Comparison of ENCODE assay signal across 14 cellular contexts in the genomic region with DNA sequence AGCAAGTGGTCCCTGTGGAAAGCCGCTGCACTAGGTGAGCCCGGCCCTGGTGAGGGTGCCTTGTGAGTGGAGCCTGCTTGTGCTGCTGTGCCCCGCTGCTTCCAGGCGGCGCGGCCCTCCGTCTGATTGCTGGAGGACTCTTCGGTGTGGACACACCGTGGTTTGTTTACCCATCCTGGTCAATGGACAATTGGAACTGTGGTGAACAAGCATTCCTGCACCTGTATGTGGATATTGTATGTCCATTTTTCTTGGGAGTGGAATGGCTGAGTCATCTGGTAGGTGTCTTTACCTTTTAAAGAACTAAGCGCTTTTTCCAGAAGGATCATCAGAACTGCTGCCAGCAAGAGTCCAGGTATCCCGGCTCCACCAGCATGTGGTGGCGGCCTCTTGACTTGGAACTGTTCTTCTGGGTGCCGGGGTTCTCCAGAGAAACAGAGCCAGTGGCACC. TPM values are rescaled to one million over a fixed set of nuclear protein-coding genes. Genes with fewer than 3 reads are reported as not detected.
A peak's percentile ranks its signal among the peaks of the same experiment; 100 is the strongest.
DNase-seq lines count a peak whose midpoint lies in the region; ATAC-seq and TF ChIP-seq lines count a peak whose summit lies in the region.
"Had no signal": no experiment of that assay in that cellular context is flagged by ENCODE, and none has a peak within 500 bp of the region (broad histone marks: within the 10 kb centered on the region; RNA-seq: fewer than 3 reads in every experiment).

No MANE protein-coding gene starts in this region.

- H3K27ac Mint-ChIP-seq in activated naive CD4-positive, alpha-beta T cell treated with anti-CD3 and anti-CD28 coated beads for 36 hours = peak overlapping the region; percentile 82
- H3K27ac Mint-ChIP-seq in activated naive CD4-positive, alpha-beta T cell treated with anti-CD3 and anti-CD28 coated beads, Interleukin-2, amount 10 ng/mL, durations not matched to agents 7 days and 5 days = no peak overlapping the region
- H3K27ac Mint-ChIP-seq in progenitor cell of endocrine pancreas = peak overlapping the region; percentile 84
- H3K27ac Mint-ChIP-seq: endodermal cell had no signal

- ATAC-seq in PC-3 = peak; percentile 33

- peaks cover 91% of the 10 kb centered on the region for H3K79me2 ChIP-seq in PC-3 (ENCODE audit: low read length)

- H3K9me2 ChIP-seq in PC-3 (replicated peaks; ENCODE audit: low read length) = no peaks in the 10 kb centered on the region

- CTCF ChIA-PET in activated naive CD4-positive, alpha-beta T cell treated with anti-CD3 and anti-CD28 coated beads for 36 hours (lab: Charles Lee) = no interaction called here
- CTCF ChIA-PET in activated naive CD4-positive, alpha-beta T cell treated with anti-CD3 and anti-CD28 coated beads, Interleukin-2, amount 10 ng/mL, durations not matched to agents 7 days and 5 days (lab: Charles Lee) = no interaction called here
- CTCF ChIA-PET in PC-3 (lab: Charles Lee) = no interaction called here

- H3K27ac ChIP-seq in PC-3 (ENCODE audit: low read length) = no peak overlapping the region
- H3K27ac ChIP-seq in effector memory CD4-positive, alpha-beta T cell (ENCODE audit: insufficient read depth, low read length, poor library complexity, severe bottlenecking) = peak overlapping the region; percentile 45

- no peak for TF ChIP-seq CTCF in PC-3 (conservative IDR thresholded peaks at IDR 0.05; ENCODE audit: low read depth, low read length)
- no peak for TF ChIP-seq CTCF in progenitor cell of endocrine pancreas (IDR thresholded peaks at IDR 0.05; ENCODE audit: unreplicated experiment)

- H3K4me1 Mint-ChIP-seq in activated naive CD4-positive, alpha-beta T cell treated with anti-CD3 and anti-CD28 coated beads for 36 hours (ENCODE audit: low read depth) = peaks cover 69% of the 10 kb centered on the region
- H3K4me1 Mint-ChIP-seq in activated naive CD4-positive, alpha-beta T cell treated with anti-CD3 and anti-CD28 coated beads, Interleukin-2, amount 10 ng/mL, durations not matched to agents 7 days and 5 days = peaks cover 56% of the 10 kb centered on the region
- peaks cover 20% of the 10 kb centered on the region for H3K4me1 Mint-ChIP-seq in progenitor cell of endocrine pancreas (ENCODE audit: low read depth)

- H3F3A ChIP-seq in PC-3 (ENCODE audit: low read length, unreplicated experiment) = no peaks in the 10 kb centered on the region

- peaks cover 18% of the 10 kb centered on the region for H3K36me3 Mint-ChIP-seq in activated naive CD4-positive, alpha-beta T cell treated with anti-CD3 and anti-CD28 coated beads for 36 hours (ENCODE audit: low read depth)
- H3K36me3 Mint-ChIP-seq in activated naive CD4-positive, alpha-beta T cell treated with anti-CD3 and anti-CD28 coated beads, Interleukin-2, amount 10 ng/mL, durations not matched to agents 7 days and 5 days = peaks cover 45% of the 10 kb centered on the region
- H3K36me3 Mint-ChIP-seq in progenitor cell of endocrine pancreas (ENCODE audit: insufficient read depth) = peaks cover 8% of the 10 kb centered on the region

- no peak overlapping the region for H3K9ac ChIP-seq in PC-3 (ENCODE audit: low read length)

- DNase-seq in activated naive CD4-positive, alpha-beta T cell treated with anti-CD3 and anti-CD28 coated beads for 36 hours = no peak
- no peak for DNase-seq in activated naive CD4-positive, alpha-beta T cell treated with anti-CD3 and anti-CD28 coated beads, Interleukin-2, amount 10 ng/mL, durations not matched to agents 7 days and 5 days
- DNase-seq in PC-3 = peak; percentile 60
- DNase-seq in effector memory CD4-positive, alpha-beta T cell = no peak
- DNase-seq in progenitor cell of endocrine pancreas (ENCODE audit: low spot score, unreplicated experiment) = no peak
- no peak for DNase-seq in NCI-H524 treated with DMSO at 0.1 percent for 48 hours (lab: John Stamatoyannopoulos, UW)
- no peak for DNase-seq in AML-193 (lab: John Stamatoyannopoulos, UW)
- no peak for DNase-seq in stimulated activated naive CD4-positive, alpha-beta T cell treated with Interleukin-2 at 50 U/mL for 16 hours (lab: John Stamatoyannopoulos, UW)
- DNase-seq: H7, NCI-H187, NCI-H82, SIG-M5, T1000 had no signal

- no peak overlapping the region for H3K4me3 Mint-ChIP-seq in activated naive CD4-positive, alpha-beta T cell treated with anti-CD3 and anti-CD28 coated beads for 36 hours
- H3K4me3 Mint-ChIP-seq in activated naive CD4-positive, alpha-beta T cell treated with anti-CD3 and anti-CD28 coated beads, Interleukin-2, amount 10 ng/mL, durations not matched to agents 7 days and 5 days = no peak overlapping the region
- H3K4me3 Mint-ChIP-seq in progenitor cell of endocrine pancreas (ENCODE audit: low read depth) = no peak overlapping the region
- H3K4me3 Mint-ChIP-seq: endodermal cell had no signal

- 0 out of 2 replicates have a peak, but pooled peaks cover 3% of the 10 kb centered on the region for H4K20me1 ChIP-seq in PC-3 (ENCODE audit: low read length)

- BruUV-seq in PC-3 (replicated peaks; lab: Mats Ljungman, UMichigan) = no TSS peak

- no peak overlapping the region for H3K4me2 ChIP-seq in PC-3 (ENCODE audit: low read length)

- intact Hi-C loops in activated naive CD4-positive, alpha-beta T cell treated with anti-CD3 and anti-CD28 coated beads for 36 hours (cut with micrococcal nuclease) = loop anchor here (5.0 kb wide), 1 partner anchor 42 kb away; the partner anchor contains the start of gene UVSSA
- intact Hi-C loops in PC-3 (cut with micrococcal nuclease) = no loop called here

- no peaks in the 10 kb centered on the region for H3K27me3 ChIP-seq in PC-3 (ENCODE audit: low read length)
- H3K27me3 ChIP-seq in effector memory CD4-positive, alpha-beta T cell (replicated peaks; ENCODE audit: control insufficient read depth, insufficient read depth, low read length, poor library complexity, severe bottlenecking) = no peaks in the 10 kb centered on the region

- POLR2A ChIA-PET in PC-3 (lab: Charles Lee; ENCODE audit: unreplicated experiment) = no interaction called here

- no peaks in the 10 kb centered on the region for H3K9me3 ChIP-seq in PC-3 (ENCODE audit: low read length)
- no peaks in the 10 kb centered on the region for H3K9me3 ChIP-seq in effector memory CD4-positive, alpha-beta T cell (ENCODE audit: control insufficient read depth, low read length)

- no peaks in the 10 kb centered on the region for H3K9me3 Mint-ChIP-seq in activated naive CD4-positive, alpha-beta T cell treated with anti-CD3 and anti-CD28 coated beads for 36 hours
- no peaks in the 10 kb centered on the region for H3K9me3 Mint-ChIP-seq in activated naive CD4-positive, alpha-beta T cell treated with anti-CD3 and anti-CD28 coated beads, Interleukin-2, amount 10 ng/mL, durations not matched to agents 7 days and 5 days
- H3K9me3 Mint-ChIP-seq in progenitor cell of endocrine pancreas (ENCODE audit: low read depth) = no peaks in the 10 kb centered on the region
- H3K9me3 Mint-ChIP-seq: endodermal cell had no signal

- H3K27me3 Mint-ChIP-seq in activated naive CD4-positive, alpha-beta T cell treated with anti-CD3 and anti-CD28 coated beads for 36 hours (ENCODE audit: low read depth) = no peaks in the 10 kb centered on the region
- no peaks in the 10 kb centered on the region for H3K27me3 Mint-ChIP-seq in activated naive CD4-positive, alpha-beta T cell treated with anti-CD3 and anti-CD28 coated beads, Interleukin-2, amount 10 ng/mL, durations not matched to agents 7 days and 5 days
- no peaks in the 10 kb centered on the region for H3K27me3 Mint-ChIP-seq in progenitor cell of endocrine pancreas

- no peak overlapping the region for H3K4me3 ChIP-seq in PC-3 (ENCODE audit: low read length)
- no peak overlapping the region for H3K4me3 ChIP-seq in effector memory CD4-positive, alpha-beta T cell (ENCODE audit: insufficient read depth, low read depth, low read length, poor library complexity, severe bottlenecking)

- no peak overlapping the region for H2AFZ ChIP-seq in PC-3 (ENCODE audit: low read length)

- H3K4me1 ChIP-seq in PC-3 (ENCODE audit: insufficient read depth, low read length) = peaks cover 6% of the 10 kb centered on the region; the same call in 1 of the 2 replicates
- peaks cover 32% of the 10 kb centered on the region for H3K4me1 ChIP-seq in effector memory CD4-positive, alpha-beta T cell (ENCODE audit: control insufficient read depth, insufficient read depth, low read length, poor library complexity, severe bottlenecking)

- H3K36me3 ChIP-seq in PC-3 (ENCODE audit: low read depth, low read length) = peaks cover 4% of the 10 kb centered on the region
- peaks cover 9% of the 10 kb centered on the region for H3K36me3 ChIP-seq in effector memory CD4-positive, alpha-beta T cell (ENCODE audit: control insufficient read depth, insufficient read depth, low read length)

RNA-seq across cellular contexts. Expression of gene MAEA, which starts 15.6 kb away (rescaled TPM):
- 10 to 100 TPM; 25.2 to 29.4 TPM for total RNA-seq in activated naive CD4-positive, alpha-beta T cell treated with anti-CD3 and anti-CD28 coated beads for 36 hours
- total RNA-seq in PC-3 (2014; rRNA removed) (48.1 and 81.4 TPM in 2 replicates), progenitor cell of endocrine pancreas (77.8 and 81.3 TPM in 2 replicates)

RNA-seq across cellular contexts. Expression of gene UVSSA, which starts 41.7 kb away (rescaled TPM):
- total RNA-seq in activated naive CD4-positive, alpha-beta T cell treated with anti-CD3 and anti-CD28 coated beads for 36 hours = 10 to 100 TPM; 20.0 to 24.3 TPM
- total RNA-seq in PC-3 (2014; rRNA removed) (6.2 and 11.2 TPM in 2 replicates), progenitor cell of endocrine pancreas (32.5 and 39.5 TPM in 2 replicates)

RNA-seq across cellular contexts. Expression of gene CTBP1, which starts 56.4 kb away (rescaled TPM):
- total RNA-seq in activated naive CD4-positive, alpha-beta T cell treated with anti-CD3 and anti-CD28 coated beads for 36 hours = 100 to 1,000 TPM; 136 to 140 TPM
- total RNA-seq in PC-3 (2014; rRNA removed) (223 and 266 TPM in 2 replicates), progenitor cell of endocrine pancreas (199 and 204 TPM in 2 replicates)
